Comparison of ENCODE assay signal across 1 cellular context in the genomic region with DNA sequence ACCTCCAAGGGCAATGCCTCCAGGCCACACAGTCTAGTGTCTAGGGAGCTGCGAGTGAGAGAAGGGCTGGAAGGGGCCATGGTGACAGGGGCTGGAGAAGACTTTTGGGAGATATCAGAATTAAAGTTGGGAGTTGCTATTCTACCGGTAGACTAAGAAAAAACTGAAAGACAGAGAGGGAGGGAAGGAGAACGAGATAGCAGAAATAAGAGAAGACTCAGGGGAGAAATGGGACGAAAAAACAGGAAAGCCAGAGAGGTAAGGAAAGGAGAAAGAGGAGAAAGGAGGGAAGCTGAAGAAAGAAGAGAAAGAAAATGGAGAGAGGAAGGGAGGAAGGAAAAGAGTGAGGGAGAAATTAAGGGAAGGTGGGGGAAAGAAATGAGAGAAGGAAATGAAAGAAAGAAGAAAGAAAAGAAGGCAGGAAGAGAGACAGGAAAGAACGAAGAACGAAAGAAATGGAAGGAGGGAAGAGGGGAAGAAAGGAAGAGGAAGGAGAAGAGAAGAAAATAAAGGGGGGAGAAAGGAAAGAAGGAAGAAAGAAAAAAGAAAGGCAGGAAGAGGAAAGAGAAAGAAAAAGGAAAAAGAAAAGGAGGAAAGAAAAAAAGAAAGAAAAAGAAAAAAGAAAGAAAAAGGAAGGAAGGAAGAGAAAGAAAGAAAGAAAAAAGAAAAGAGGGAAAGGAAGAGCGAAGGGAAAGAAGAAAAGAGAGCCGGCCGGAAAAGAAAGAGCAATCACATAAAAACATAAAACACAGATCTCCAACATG.
TF ChIP-seq lines count a peak whose summit lies in the region.

No MANE protein-coding gene starts in this region.

TF ChIP-seq in neural cell, 6 proteins besides CTCF, POLR2A, EP300 and RAD21 (continued from another document):
- TF ChIP-seq EZH2 (IDR thresholded peaks at IDR 0.05; ENCODE audit: borderline replicate concordance, insufficient read depth, low read length, poor library complexity, severe bottlenecking) (no peak), MXI1 (conservative IDR thresholded peaks at IDR 0.05; ENCODE audit: poor library complexity, severe bottlenecking) (no peak), SMC3 (conservative IDR thresholded peaks at IDR 0.05; ENCODE audit: poor library complexity) (no peak)
